8 cellular contexts compared by ENCODE assay signal in genomic region chr10:70404036-70404905, GRCh38. TPM values are rescaled to one million over a fixed set of nuclear protein-coding genes. Genes with fewer than 3 reads are reported as not detected.
DNase-seq lines count a peak whose midpoint lies in the region; ATAC-seq and TF ChIP-seq lines count a peak whose summit lies in the region.

EIF4EBP2 (plus strand) TSS chr10:70404145; CDS start chr10:70404402, 257 bp downstream.

- peak within 1 kb of the TSS; percentile 66 for H3K4me3 ChIP-seq in upper lobe of right lung

- peak; percentile 96 for DNase-seq in GM13976 (ENCODE audit: low spot score)
- peak; percentile 85 for DNase-seq in NCI-H1694 (lab: John Stamatoyannopoulos, UW)
- peak; percentile 97 to 99 (median 99) for DNase-seq in T-helper 17 cell
- peak; percentile 91 for DNase-seq in amniotic stem cell (lab: John Stamatoyannopoulos, UW)
- peak; percentile 97 for DNase-seq in left cardiac atrium
- DNase-seq in posterior vena cava (ENCODE audit: low spot score) = peak; percentile 99
- DNase-seq in upper lobe of right lung = peak; percentile 99

- H3K4me1 Mint-ChIP-seq in T-helper 17 cell = peaks cover 34% of the 10 kb centered on the region

- ATAC-seq in HG02870 (IDR thresholded peaks at IDR 0.05; ENCODE audit: unreplicated experiment) = peak; percentile 88
- peak; percentile 95 for ATAC-seq in T-helper 17 cell
- peak; percentile 95 to 96 for ATAC-seq in left cardiac atrium
- peak; percentile 97 for ATAC-seq in upper lobe of right lung

- H3K27me3 Mint-ChIP-seq in T-helper 17 cell = no peaks in the 10 kb centered on the region

- peaks cover 3% of the 10 kb centered on the region for H3K36me3 Mint-ChIP-seq in T-helper 17 cell (ENCODE audit: low read depth)

- peak within 1 kb of the TSS; percentile 93 for H3K27ac ChIP-seq in upper lobe of right lung

- H3K9me3 ChIP-seq in T-helper 17 cell (ENCODE audit: control insufficient read depth, low read length, poor library complexity, severe bottlenecking) (no peaks in the 10 kb centered on the region), upper lobe of right lung (no peaks in the 10 kb centered on the region)

- H3K36me3 ChIP-seq in upper lobe of right lung = peaks cover 7% of the 10 kb centered on the region

- in situ Hi-C loops in GM13976 (cut with MboI; ENCODE audit: low sequenced_read_pairs, unreplicated experiment) = no loop called here

- no peaks in the 10 kb centered on the region for H3K27me3 ChIP-seq in upper lobe of right lung

- peak within 1 kb of the TSS; percentile 97 for H3K27ac Mint-ChIP-seq in T-helper 17 cell

- H3K4me1 ChIP-seq in upper lobe of right lung = peaks cover 31% of the 10 kb centered on the region

- peak within 1 kb of the TSS; percentile 98 for H3K4me3 Mint-ChIP-seq in T-helper 17 cell

- intact Hi-C loops in left cardiac atrium (cut with DNase I) = no loop called here
- intact Hi-C loops in posterior vena cava (cut with DNase I) = no loop called here
- intact Hi-C loops in upper lobe of right lung (cut with DNase I) = no loop called here

- TF ChIP-seq CTCF in GM13976 (IDR thresholded peaks at IDR 0.05; ENCODE audit: borderline replicate concordance, control extremely low read depth, extremely low read depth, insufficient read depth, missing control alignments) = no peak
- no peak for TF ChIP-seq CTCF in upper lobe of right lung (IDR thresholded peaks at IDR 0.05)

RNA-seq across cellular contexts. Expression of gene EIF4EBP2, which starts in this region (rescaled TPM):
- total RNA-seq in T-helper 17 cell = 10 to 100 TPM; 44.2 to 49.5 TPM
- total RNA-seq in left cardiac atrium = 100 to 1,000 TPM in 1 of 2 donors, 10 to 100 TPM in 1; 82.9 to 101 TPM
- total RNA-seq in posterior vena cava = 10 to 100 TPM; 50.1 to 55.5 TPM
- total RNA-seq in upper lobe of right lung = 79.3 TPM

Comparison
In these comparisons a context has a peak if more than half of its experiments do, and no peak if none do; other contexts are left out.
1. Peak in every context shown above with its lines: DNase-seq, ATAC-seq, H3K4me3 ChIP-seq and H3K27ac ChIP-seq.